In genomic region chr21:32403201-32403701, GRCh38 we compare ENCODE assay signal across 8 cellular contexts. TPM values are rescaled to one million over a fixed set of nuclear protein-coding genes. Genes with fewer than 3 reads are reported as not detected.
DNase-seq lines count a peak whose midpoint lies in the region; ATAC-seq lines count a peak whose summit lies in the region.

No MANE protein-coding gene starts in this region.

- no peak overlapping the region for H4K12ac ChIP-seq in trophoblast cell (ENCODE audit: low read depth, low read length)

- H2BK5ac ChIP-seq in trophoblast cell (ENCODE audit: low read depth, low read length, poor library complexity), result no peak overlapping the region

- H3K4me2 ChIP-seq in trophoblast cell (ENCODE audit: low read length), result no peak overlapping the region

- no peaks in the 10 kb centered on the region for H3K4me1 ChIP-seq in trophoblast cell (ENCODE audit: control insufficient read depth in 1 of 2, insufficient read depth in 2 of 2, low read length in 2 of 2)

- no peak overlapping the region for H3K4me3 ChIP-seq in trophoblast cell (ENCODE audit: low read depth, low read length)

- DNase-seq in COR-L47 (lab: John Stamatoyannopoulos, UW), result peak; percentile 51
- DNase-seq in KBM-7, result peak; percentile 79
- DNase-seq in RPMI7951 (ENCODE audit: low read depth), result peak; percentile 62
- peak; percentile 75 for DNase-seq in activated effector memory CD4-positive, alpha-beta T cell treated with anti-CD3 and anti-CD28 coated beads, Interleukin-2, amount 50 U/mL, for 16 hours
- DNase-seq in foreskin melanocyte, result peak; percentile 59
- peak; percentile 40 to 53 for DNase-seq in trophoblast cell
- no peak for DNase-seq in NK-92 (lab: John Stamatoyannopoulos, UW; ENCODE audit: unreplicated experiment)

- no peaks in the 10 kb centered on the region for H3K36me3 ChIP-seq in trophoblast cell (ENCODE audit: control insufficient read depth in 1 of 2, insufficient read depth in 2 of 2, low read length in 2 of 2)

- no CpG with 5 or more reads among the region's 5 CpGs for WGBS in trophoblast cell (ENCODE audit: extremely low coverage, insufficient coverage, insufficient read length)

- H3K27ac ChIP-seq in trophoblast cell (ENCODE audit: low read depth, low read length), result no peak overlapping the region

- H3K23ac ChIP-seq in trophoblast cell (ENCODE audit: low read length), result no peak overlapping the region

- no peaks in the 10 kb centered on the region for H3K79me1 ChIP-seq in trophoblast cell (ENCODE audit: low read length)

- no peaks in the 10 kb centered on the region for H3K9me3 ChIP-seq in trophoblast cell (ENCODE audit: insufficient read depth, low read depth, low read length)

- no peaks in the 10 kb centered on the region for H3K27me3 ChIP-seq in trophoblast cell (ENCODE audit: insufficient read depth, low read length)

- H3K79me2 ChIP-seq in trophoblast cell (ENCODE audit: control insufficient read depth, insufficient read depth, low read length, poor library complexity), result no peaks in the 10 kb centered on the region

- no peak overlapping the region for H2AK5ac ChIP-seq in trophoblast cell (ENCODE audit: low read length)

- H3K18ac ChIP-seq in trophoblast cell (ENCODE audit: low read length), result no peak overlapping the region

- H2BK120ac ChIP-seq in trophoblast cell (ENCODE audit: insufficient read depth, low read length, poor library complexity), result no peak overlapping the region

- no peak overlapping the region for H2AFZ ChIP-seq in trophoblast cell (ENCODE audit: insufficient read depth, low read length, poor library complexity)

- no peak overlapping the region for H3K14ac ChIP-seq in trophoblast cell (ENCODE audit: low read length)

- no peak overlapping the region for H4K8ac ChIP-seq in trophoblast cell (ENCODE audit: low read depth, low read length)

- H4K91ac ChIP-seq in trophoblast cell (ENCODE audit: low read depth, low read length), result no peak overlapping the region

- in situ Hi-C loops in KBM-7 (cut with MboI; ENCODE audit: low pct_unique_long_range_greater_than_20kb, low sequenced_read_pairs), result loop anchor here (25.0 kb wide), 1 partner anchor 184 kb away; the partner anchor contains the start of gene TCP10L

- no peak overlapping the region for H2BK12ac ChIP-seq in trophoblast cell (ENCODE audit: low read length)

- no peak overlapping the region for H3K4ac ChIP-seq in trophoblast cell (ENCODE audit: low read depth, low read length)

- ATAC-seq in HG03108 (IDR thresholded peaks at IDR 0.05; ENCODE audit: unreplicated experiment), result no peak

- H3K9ac ChIP-seq in trophoblast cell (ENCODE audit: low read length), result no peak overlapping the region

RNA-seq across cellular contexts. Expression of gene EVA1C, which starts 9.3 kb away (rescaled TPM):
- 9.6 and 11.8 TPM in 2 replicates for total RNA-seq in RPMI7951 (2014; rRNA removed; shearing (Covaris generic))
- polyA plus RNA-seq in trophoblast cell (2013), result not detected in 2 replicates

RNA-seq across cellular contexts. Expression of gene URB1, which starts 10.4 kb away (rescaled TPM):
- total RNA-seq in RPMI7951 (2014; rRNA removed; shearing (Covaris generic)), result 7.2 and 9.3 TPM in 2 replicates
- 3.0 TPM in 2 replicates for polyA plus RNA-seq in trophoblast cell (2013)
